ENCODE assay signal across 9 cellular contexts in genomic region chr16:12971216-12971615, GRCh38.
DNase-seq lines count a peak whose midpoint lies in the region; ATAC-seq lines count a peak whose summit lies in the region.
"Had no signal": no experiment of that assay in that cellular context is flagged by ENCODE, and none has a peak within 500 bp of the region (broad histone marks: within the 10 kb centered on the region; RNA-seq: fewer than 3 reads in every experiment).

No MANE protein-coding gene starts in this region.

- DNase-seq in COLO668 (lab: John Stamatoyannopoulos, UW; ENCODE audit: unreplicated experiment) (peak; percentile 81), NCI-H1092 treated with DMSO at 0.1 percent for 48 hours (lab: John Stamatoyannopoulos, UW) (peak; percentile 92), SHP77 treated with DMSO at 0.1 percent for 48 hours (lab: John Stamatoyannopoulos, UW) (peak; percentile 72), islet precursor cell (peak; percentile 72), activated T-cell treated with anti-CD3 and anti-CD28 coated beads for 4 hours (no peak)
- DNase-seq: NCI-H2081 treated with DMSO at 0.1 percent for 48 hours had no signal

- ATAC-seq in HG02678 (IDR thresholded peaks at IDR 0.05; ENCODE audit: unreplicated experiment), result no peak
- ATAC-seq in HG03469 (IDR thresholded peaks at IDR 0.05; ENCODE audit: unreplicated experiment), result no peak
- no peak for ATAC-seq in activated CD4-positive, CD25-positive, alpha-beta regulatory T cell treated with anti-CD3 and anti-CD28 coated beads, Interleukin-2, amount 50 U/mL, for 24 hours
